Comparison of ENCODE assay signal across 2 cellular contexts in the genomic region with DNA sequence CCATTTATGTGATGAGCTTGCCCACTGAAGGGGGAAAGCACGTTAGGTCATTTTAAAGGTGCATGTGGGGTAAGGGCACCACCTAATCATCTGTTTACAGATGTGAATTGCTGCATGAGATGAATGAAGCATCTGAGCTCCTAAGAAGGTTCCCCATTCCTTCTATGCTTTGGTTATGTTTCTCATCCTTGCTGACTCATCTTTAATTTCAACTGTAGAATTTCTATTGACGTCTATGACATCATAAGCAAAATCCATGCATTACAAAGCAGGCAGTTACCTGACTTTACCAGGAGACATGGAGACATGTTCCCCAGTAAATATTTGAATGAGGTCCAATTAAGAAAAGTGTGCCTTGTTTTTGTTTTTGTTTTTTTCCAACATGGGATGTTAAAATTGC.
TF ChIP-seq lines count a peak whose summit lies in the region.

No MANE protein-coding gene starts in this region.

TF ChIP-seq in HepG2, 621 proteins besides CTCF, POLR2A, EP300 and RAD21:
- TF ChIP-seq CREB1 (IDR thresholded peaks at IDR 0.05) (peak; percentile 73), CREB1 (CRISPR knock-in tag; IDR thresholded peaks at IDR 0.05) (no peak), MAFF (IDR thresholded peaks at IDR 0.05; ENCODE audit: low read depth, low read length) (peak; percentile 86), ZNF224 (CRISPR knock-in tag; IDR thresholded peaks at IDR 0.05) (no peak), ATF7 (IDR thresholded peaks at IDR 0.05) (peak; percentile 70), ATF7 (CRISPR knock-in tag; IDR thresholded peaks at IDR 0.05) (no peak), MAFK (conservative IDR thresholded peaks at IDR 0.05 in 1 of 2, IDR thresholded peaks at IDR 0.05 in 1 of 2; ENCODE audit: low read length in 2 of 2) (peak; percentile 85 to 87)
TF ChIP-seq in HepG2: peak in this region for 4.

TF ChIP-seq in K562, 482 proteins besides CTCF, POLR2A, EP300 and RAD21:
- peak; percentile 71 for TF ChIP-seq MAFG (tag; conservative IDR thresholded peaks at IDR 0.05)
- peak; percentile 45; the same call in 1 of the 2 replicates for TF ChIP-seq MAFK (IDR thresholded peaks at IDR 0.05; ENCODE audit: low read length)
- peak; percentile 82 for TF ChIP-seq ZNF316 (IDR thresholded peaks at IDR 0.05)
- peak; percentile 48 for TF ChIP-seq MAFF (IDR thresholded peaks at IDR 0.05; ENCODE audit: low read length)
- peak; percentile 79 for TF ChIP-seq C11orf30 (IDR thresholded peaks at IDR 0.05; ENCODE audit: low read depth)
- no peak for TF ChIP-seq KAT7 (CRISPR knock-in tag; IDR thresholded peaks at IDR 0.05; ENCODE audit: borderline replicate concordance)
- TF ChIP-seq ZNF133 (CRISPR knock-in tag; IDR thresholded peaks at IDR 0.05) = no peak
TF ChIP-seq in K562: peak in this region for 5.
